ENCODE assay signal across 8 cellular contexts in genomic region chr19:8158411-8159074, GRCh38. TPM values are rescaled to one million over a fixed set of nuclear protein-coding genes. Genes with fewer than 3 reads are reported as not detected.
DNase-seq lines count a peak whose midpoint lies in the region; ATAC-seq and TF ChIP-seq lines count a peak whose summit lies in the region.

No MANE protein-coding gene starts in this region.

- no peak overlapping the region for H3K9ac ChIP-seq in IMR-90 (ENCODE audit: low read depth, low read length)
- H3K9ac ChIP-seq in neuronal stem cell (ENCODE audit: low read depth, low read length, poor library complexity) = no peak overlapping the region

- H3K27me3 ChIP-seq in IMR-90 (ENCODE audit: control insufficient read depth, insufficient read depth, low read length) (no peaks in the 10 kb centered on the region), neuronal stem cell (ENCODE audit: control insufficient read depth in 3 of 3, insufficient read depth in 3 of 3, low read depth in 1 of 3, low read length in 3 of 3) (no peaks in the 10 kb centered on the region)

- H3K27ac ChIP-seq in IMR-90 (ENCODE audit: insufficient read depth, low read length) = no peak overlapping the region
- no peak overlapping the region for H3K27ac ChIP-seq in neuronal stem cell (replicated peaks; ENCODE audit: low read length)

- H2BK12ac ChIP-seq in neuronal stem cell (ENCODE audit: low read length) = no peak overlapping the region

- H3K9me3 ChIP-seq in IMR-90 (ENCODE audit: control insufficient read depth, insufficient read depth, low read length) (no peaks in the 10 kb centered on the region), neuronal stem cell (replicated peaks in 1 of 2; ENCODE audit: control insufficient read depth in 2 of 2, insufficient read depth in 1 of 2, low read depth in 1 of 2, low read length in 2 of 2) (peaks cover 0 to 2% of the 10 kb centered on the region in 2 donors)

- H2BK120ac ChIP-seq in IMR-90 (ENCODE audit: low read depth, low read length) (no peak overlapping the region), neuronal stem cell (ENCODE audit: low read depth, low read length) (no peak overlapping the region)

- in situ Hi-C loops in IMR-90 (cut with MboI; ENCODE audit: low sequenced_read_pairs) = loop anchor here (5.0 kb wide), 1 partner anchor 94 kb away; no protein-coding TSS in a partner anchor

- H3K4ac ChIP-seq in IMR-90 (ENCODE audit: low read depth, low read length) (no peak overlapping the region), neuronal stem cell (ENCODE audit: low read length) (no peak overlapping the region)

- H3K9me1 ChIP-seq in IMR-90 (ENCODE audit: insufficient read depth, low read length) = no peaks in the 10 kb centered on the region; the same call in 1 of the 2 replicates

- H2BK5ac ChIP-seq in IMR-90 (ENCODE audit: low read depth, low read length, poor library complexity, severe bottlenecking) = no peak overlapping the region
- H2BK5ac ChIP-seq in neuronal stem cell (ENCODE audit: low read length) = no peak overlapping the region

- CTCF ChIA-PET in IMR-90 (lab: Yijun Ruan, JAX) = interaction anchor here (0.5 to 1.4 kb wide), 7 partner anchors 13 to 424 kb away, joined by 3 to 6 read pairs (median 3); no protein-coding TSS in a partner anchor

- dilution Hi-C loops in IMR-90 (cut with HindIII; ENCODE audit: low sequenced_read_pairs, unreplicated experiment) = no loop called here

- H3K14ac ChIP-seq in IMR-90 (replicated peaks; ENCODE audit: low read depth, low read length) = no peak overlapping the region
- H3K14ac ChIP-seq in neuronal stem cell (ENCODE audit: low read length) = no peak overlapping the region

- no peaks in the 10 kb centered on the region for H3K36me3 ChIP-seq in IMR-90 (ENCODE audit: control insufficient read depth, insufficient read depth, low read length)
- no peaks in the 10 kb centered on the region for H3K36me3 ChIP-seq in neuronal stem cell (replicated peaks in 1 of 2; ENCODE audit: control insufficient read depth in 2 of 2, insufficient read depth in 2 of 2, low read length in 2 of 2)

- H3K4me2 ChIP-seq in IMR-90 (ENCODE audit: low read depth, low read length) = no peak overlapping the region
- H3K4me2 ChIP-seq in neuronal stem cell (ENCODE audit: insufficient read depth, low read length, poor library complexity, severe bottlenecking) = no peak overlapping the region

- H4K5ac ChIP-seq in IMR-90 (ENCODE audit: low read depth, low read length) = no peak overlapping the region

- H2AK9ac ChIP-seq in IMR-90 (replicated peaks; ENCODE audit: low read depth, low read length, poor library complexity) = no peak overlapping the region

- no peak overlapping the region for H2BK15ac ChIP-seq in IMR-90 (ENCODE audit: low read depth, low read length)
- H2BK15ac ChIP-seq in neuronal stem cell (ENCODE audit: low read length) = no peak overlapping the region

- intact Hi-C loops in IMR-90 (cut with micrococcal nuclease) = loop anchor here (1.0 kb wide), 2 partner anchors 95 to 214 kb away; no protein-coding TSS in a partner anchor

- H3K4me3 ChIP-seq in IMR-90 (ENCODE audit: insufficient read depth, low read depth, low read length) (no peak overlapping the region), fibroblast of villous mesenchyme (ENCODE audit: low read depth, low read length) (no peak overlapping the region), neuronal stem cell (ENCODE audit: low read length in 2 of 2) (no peak overlapping the region)

- ATAC-seq in IMR-90 (ENCODE audit: low read depth) (peak; percentile 60), HG02852 (IDR thresholded peaks at IDR 0.05; ENCODE audit: unreplicated experiment) (no peak), HG03095 (IDR thresholded peaks at IDR 0.05; ENCODE audit: unreplicated experiment) (no peak)

- TF ChIP-seq POLR2A in IMR-90 (IDR thresholded peaks at IDR 0.05; ENCODE audit: low read depth, low read length) = no peak

- H4K91ac ChIP-seq in IMR-90 (ENCODE audit: insufficient read depth, low read depth, low read length) (no peak overlapping the region), neuronal stem cell (ENCODE audit: low read depth, low read length, poor library complexity) (no peak overlapping the region)

- DNase-seq in DMS 273 (lab: John Stamatoyannopoulos, UW; ENCODE audit: unreplicated experiment) (peak; percentile 91), IMR-90 (peak; percentile 79), NOMO-1 treated with DMSO at 0.1 percent for 48 hours (lab: John Stamatoyannopoulos, UW; ENCODE audit: unreplicated experiment) (peak; percentile 78), fibroblast of villous mesenchyme (ENCODE audit: low read depth) (peak; percentile 85), neuronal stem cell (ENCODE audit: low spot score) (peak; percentile 69)
- peak; percentile 38 to 43 for DNase-seq in activated T-cell treated with anti-CD3 and anti-CD28 coated beads, Interleukin-2, amount 50 U/mL, for 48 hours

- H3K4me1 ChIP-seq in IMR-90 (ENCODE audit: control insufficient read depth, insufficient read depth, low read length) = peaks cover 5% of the 10 kb centered on the region
- peaks cover 1 to 13% of the 10 kb centered on the region in 2 donors for H3K4me1 ChIP-seq in neuronal stem cell (ENCODE audit: control insufficient read depth in 2 of 2, insufficient read depth in 1 of 2, low read depth in 1 of 2, low read length in 2 of 2)

- peak; percentile 78 for TF ChIP-seq RAD21 in IMR-90 (IDR thresholded peaks at IDR 0.05; ENCODE audit: low read length)

- 48% methylated on average over 9 of the region's 14 CpGs; no CpG with 5 or more reads in 1 of the 2 experiments for WGBS in IMR-90 (ENCODE audit: extremely low coverage in 2 of 2, insufficient read length in 1 of 2), 2 experiments
- WGBS in neuronal stem cell (ENCODE audit: extremely low coverage in 2 of 2, insufficient read length in 2 of 2, insufficient replicate concordance in 1 of 2), 2 donors = no CpG with 5 or more reads among the region's 14 CpGs

- H4K8ac ChIP-seq in IMR-90 (ENCODE audit: low read depth in 2 of 2, low read length in 2 of 2) (no peak overlapping the region), neuronal stem cell (ENCODE audit: low read depth, low read length) (no peak overlapping the region)

- TF ChIP-seq CTCF in IMR-90 (conservative IDR thresholded peaks at IDR 0.05; ENCODE audit: low read depth, low read length) (peak; percentile 78), fibroblast of villous mesenchyme (IDR thresholded peaks at IDR 0.05; ENCODE audit: insufficient read depth, low read depth, low read length) (peak; percentile 74)

- no peak overlapping the region for H2AFZ ChIP-seq in IMR-90 (replicated peaks; ENCODE audit: low read length, poor library complexity)
- H2AFZ ChIP-seq in neuronal stem cell (ENCODE audit: low read length) = no peak overlapping the region

- no peaks in the 10 kb centered on the region for H4K20me1 ChIP-seq in IMR-90 (ENCODE audit: insufficient read depth, low read length)

- POLR2A ChIA-PET in IMR-90 (lab: Charles Lee; ENCODE audit: unreplicated experiment) = no interaction called here

- no peak overlapping the region for H2BK20ac ChIP-seq in IMR-90 (ENCODE audit: low read depth, low read length)

- H3K18ac ChIP-seq in IMR-90 (ENCODE audit: low read depth, low read length) (no peak overlapping the region), neuronal stem cell (ENCODE audit: low read length) (no peak overlapping the region)

- H3K56ac ChIP-seq in IMR-90 (ENCODE audit: extremely low read depth, insufficient read depth, low read length) = no peak overlapping the region

- BruUV-seq in IMR-90 (replicated peaks; lab: Mats Ljungman, UMichigan) = no TSS peak

- H3K79me1 ChIP-seq in IMR-90 (ENCODE audit: low read depth in 1 of 2, low read length in 2 of 2) = no peaks in the 10 kb centered on the region
- no peaks in the 10 kb centered on the region for H3K79me1 ChIP-seq in neuronal stem cell (ENCODE audit: low read depth, low read length)

- H2AK5ac ChIP-seq in IMR-90 (ENCODE audit: low read depth, low read length) = no peak overlapping the region
- H2AK5ac ChIP-seq in neuronal stem cell (ENCODE audit: low read depth, low read length) = no peak overlapping the region

- H3K23ac ChIP-seq in IMR-90 (ENCODE audit: low read depth, low read length) (no peak overlapping the region), neuronal stem cell (ENCODE audit: low read depth, low read length, poor library complexity) (no peak overlapping the region)

TF ChIP-seq in IMR-90, 13 proteins besides CTCF, POLR2A, EP300 and RAD21:
- peak; percentile 61 for TF ChIP-seq SMC3 (IDR thresholded peaks at IDR 0.05; ENCODE audit: low read depth, low read length)
- no peak for TF ChIP-seq CEBPB (IDR thresholded peaks at IDR 0.05; ENCODE audit: low read depth, low read length)

RNA-seq across cellular contexts. Expression of gene FBN3, which starts 9.2 kb away (rescaled TPM):
- total RNA-seq in IMR-90 (2012; rRNA removed) (not detected in 2 replicates), fibroblast of villous mesenchyme (not detected in 2 replicates)
- polyA plus RNA-seq in IMR-90 (2012; rRNA removed) = not detected in 2 replicates
- polyA plus RNA-seq in IMR-90 (2012; cell fraction: cytosol; rRNA removed) = not detected in 2 replicates
- polyA plus RNA-seq in IMR-90 (2012; cell fraction: nucleus; rRNA removed; ENCODE audit: low replicate concordance) = under 0.01 and 0.22 TPM in 2 replicates
- 10.0 TPM for polyA plus RNA-seq in neuronal stem cell (2013, experiment 1 of 2)
- 11.3 TPM for polyA plus RNA-seq in neuronal stem cell (2013, experiment 2 of 2)

RNA-seq across cellular contexts. Expression of gene CERS4, which starts 50.6 kb away (rescaled TPM):
- total RNA-seq in IMR-90 (2012; rRNA removed) = 3.2 and 3.9 TPM in 2 replicates
- 5.5 and 5.7 TPM in 2 replicates for polyA plus RNA-seq in IMR-90 (2012; rRNA removed)
- polyA plus RNA-seq in IMR-90 (2012; cell fraction: cytosol; rRNA removed) = 5.6 and 7.9 TPM in 2 replicates
- polyA plus RNA-seq in IMR-90 (2012; cell fraction: nucleus; rRNA removed; ENCODE audit: low replicate concordance) = 4.6 and 5.2 TPM in 2 replicates
- total RNA-seq in fibroblast of villous mesenchyme = 6.0 and 10.3 TPM in 2 replicates
- 65.3 TPM for polyA plus RNA-seq in neuronal stem cell (2013, experiment 1 of 2)
- polyA plus RNA-seq in neuronal stem cell (2013, experiment 2 of 2) = 62.5 TPM

Comparison
In these comparisons a context has a peak if more than half of its experiments do, and no peak if none do; other contexts are left out.
1. DNase-seq: peak in every context shown above with its lines; median percentile 91 in DMS 273; 85 in fibroblast of villous mesenchyme; 79 in IMR-90; 78 in NOMO-1 treated with DMSO at 0.1 percent for 48 hours; 69 in neuronal stem cell; 40 in activated T-cell treated with anti-CD3 and anti-CD28 coated beads, Interleukin-2, amount 50 U/mL, for 48 hours.